In the genomic region with DNA sequence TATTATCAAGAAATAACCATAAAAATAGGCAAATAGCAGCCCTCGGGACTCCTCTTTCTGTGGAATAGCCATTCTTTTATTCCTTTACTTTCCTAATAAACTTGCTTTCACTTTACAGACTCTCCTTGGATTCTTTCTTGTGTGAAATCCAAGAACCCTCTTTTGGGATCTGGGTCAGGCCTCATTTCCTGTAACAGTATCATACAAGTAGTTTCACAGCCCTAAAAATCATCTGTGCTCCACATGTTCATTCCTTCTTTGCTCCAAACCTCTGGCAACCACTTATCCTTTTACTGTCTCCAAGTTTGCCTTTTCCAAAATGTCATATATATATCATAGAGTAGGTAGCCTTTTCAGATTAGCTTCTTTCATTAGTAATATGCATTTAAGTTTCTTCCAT, we compare ENCODE assay signal across 21 cellular contexts. TPM values are rescaled to one million over a fixed set of nuclear protein-coding genes. Genes with fewer than 3 reads are reported as not detected.
DNase-seq lines count a peak whose midpoint lies in the region; ATAC-seq, FAIRE-seq and TF ChIP-seq lines count a peak whose summit lies in the region.
"Had no signal": no experiment of that assay in that cellular context is flagged by ENCODE, and none has a peak within 500 bp of the region (broad histone marks: within the 10 kb centered on the region; RNA-seq: fewer than 3 reads in every experiment).

No MANE protein-coding gene starts in this region.

- H2AFZ ChIP-seq in keratinocyte (ENCODE audit: control insufficient read depth, low read length) = peak overlapping the region; percentile 24
- H2AFZ ChIP-seq: PC-9 had no signal

- H3K27me3 ChIP-seq in right atrium auricular region (no peaks in the 10 kb centered on the region), keratinocyte (ENCODE audit: control insufficient read depth, extremely low read depth, insufficient read depth, low read length) (no peaks in the 10 kb centered on the region), upper lobe of right lung (no peaks in the 10 kb centered on the region)

- ATAC-seq in Right ventricle myocardium inferior (peak; percentile 93), GM18858 (IDR thresholded peaks at IDR 0.05; ENCODE audit: unreplicated experiment) (no peak), upper lobe of right lung (no peak)
- ATAC-seq: activated CD8-positive, alpha-beta T cell treated with anti-CD3 and anti-CD28 coated beads for 36 hours had no signal

- no peaks in the 10 kb centered on the region for H3K36me3 ChIP-seq in right atrium auricular region
- no peaks in the 10 kb centered on the region for H3K36me3 ChIP-seq in keratinocyte (ENCODE audit: control insufficient read depth in 2 of 2, extremely low read depth in 1 of 2, insufficient read depth in 2 of 2, low read length in 2 of 2)
- no peaks in the 10 kb centered on the region for H3K36me3 ChIP-seq in upper lobe of right lung
- H3K36me3 ChIP-seq: thoracic aorta had no signal

- TF ChIP-seq CTCF in right atrium auricular region (IDR thresholded peaks at IDR 0.05) (no peak), keratinocyte (optimal IDR thresholded peaks at IDR 0.05 in 1 of 3, IDR thresholded peaks at IDR 0.05 in 1 of 3, conservative IDR thresholded peaks at IDR 0.05 in 1 of 3; ENCODE audit: extremely low read depth in 1 of 3, insufficient read depth in 2 of 3, low read length in 3 of 3) (no peak), upper lobe of right lung (IDR thresholded peaks at IDR 0.05) (no peak)

- H3K4me3 ChIP-seq in right atrium auricular region (no peak overlapping the region), keratinocyte (ENCODE audit: control insufficient read depth in 2 of 3, extremely low read depth in 1 of 3, insufficient read depth in 2 of 3, low read depth in 1 of 3, low read length in 3 of 3) (no peak overlapping the region), upper lobe of right lung (no peak overlapping the region)
- H3K4me3 ChIP-seq: PC-9, thoracic aorta had no signal

- no peaks in the 10 kb centered on the region for H3K79me2 ChIP-seq in keratinocyte (ENCODE audit: control insufficient read depth, insufficient read depth, low read length)

- H3K9me1 ChIP-seq in keratinocyte (ENCODE audit: control insufficient read depth, extremely low read depth, insufficient read depth, low read length) = no peaks in the 10 kb centered on the region

- no peak overlapping the region for H3K9ac ChIP-seq in keratinocyte (ENCODE audit: control insufficient read depth, extremely low read depth, insufficient read depth, low read length)

- DNase-seq in Right ventricle myocardium inferior (ENCODE audit: missing footprints) (no peak), right atrium auricular region (ENCODE audit: low spot score) (no peak), dedifferentiated amniotic fluid mesenchymal stem cell (ENCODE audit: extremely low spot score) (peak; percentile 63), keratinocyte (ENCODE audit: low read depth, low spot score) (no peak), upper lobe of right lung (no peak)
- no peak for DNase-seq in activated naive CD4-positive, alpha-beta T cell (lab: John Stamatoyannopoulos, UW)
- DNase-seq in effector CD8-positive, alpha-beta T cell (lab: John Stamatoyannopoulos, UW) = no peak
- DNase-seq: 8988T; activated CD8-positive, alpha-beta T cell treated with anti-CD3 and anti-CD28 coated beads for 36 hours; CD8-positive, alpha-beta memory T cell; H9; MV-4-11; NCI-H2029; NCI-H526; nephron progenitor cell; PC-9; stimulated activated CD4-positive, alpha-beta T cell treated with anti-CD3 and anti-CD28 coated beads, Interleukin-2, amount 100 ng/mL, for 48 hours; SW 1271 had no signal

- dilution Hi-C loops in keratinocyte (cut with MboI; ENCODE audit: extremely low pct_ligation_motif_present, low sequenced_read_pairs) = no loop called here

- H3K9me3 ChIP-seq in right atrium auricular region (peaks cover 0 to 9% of the 10 kb centered on the region in 2 donors), keratinocyte (ENCODE audit: control insufficient read depth, low read depth, low read length) (no peaks in the 10 kb centered on the region), upper lobe of right lung (no peaks in the 10 kb centered on the region)
- H3K9me3 ChIP-seq: thoracic aorta had no signal

- H3K4me1 ChIP-seq in right atrium auricular region (no peaks in the 10 kb centered on the region), keratinocyte (ENCODE audit: control insufficient read depth, extremely low read depth, insufficient read depth, low read length) (no peaks in the 10 kb centered on the region), upper lobe of right lung (no peaks in the 10 kb centered on the region)

- intact Hi-C loops in Right ventricle myocardium inferior (cut with DNase I) = no loop called here
- intact Hi-C loops in upper lobe of right lung (cut with DNase I) = no loop called here

- FAIRE-seq in keratinocyte (lab: Jason Lieb, UNC) = no peak
- FAIRE-seq: colon had no signal

- no peaks in the 10 kb centered on the region for H4K20me1 ChIP-seq in keratinocyte (ENCODE audit: control insufficient read depth, extremely low read depth, insufficient read depth, low read length)

- H3K4me2 ChIP-seq in keratinocyte (ENCODE audit: control insufficient read depth, extremely low read depth, insufficient read depth, low read depth, low read length) = no peak overlapping the region
- H3K4me2 ChIP-seq: PC-9 had no signal

- H3K27ac ChIP-seq in right atrium auricular region (peak overlapping the region in 1 of 2 donors; percentile 56), keratinocyte (ENCODE audit: control insufficient read depth, insufficient read depth, low read length) (no peak overlapping the region), upper lobe of right lung (no peak overlapping the region)
- H3K27ac ChIP-seq: PC-9, thoracic aorta had no signal

RNA-seq across cellular contexts. Expression of gene NT5E, which starts 13.5 kb away (rescaled TPM):
- total RNA-seq in Right ventricle myocardium inferior = 5.6 TPM
- 10 to 100 TPM in 1 of 2 donors, 1 to 10 TPM in 1; 7.1 to 10.6 TPM for total RNA-seq in right atrium auricular region
- polyA plus RNA-seq in keratinocyte = 114 to 280 TPM (median 268 TPM) in 3 replicates
- 14.3 TPM for polyA plus RNA-seq in keratinocyte (2011; ENCODE audit: low read depth)
- polyA plus RNA-seq in keratinocyte (2011; cell fraction: cytosol; rRNA removed) = 116 and 207 TPM in 2 replicates
- 173 and 193 TPM in 2 replicates for polyA plus RNA-seq in keratinocyte (2011; cell fraction: nucleus; rRNA removed)
- polyA plus RNA-seq in keratinocyte (2012; ENCODE audit: low replicate concordance) = 33.4 and 214 TPM in 2 replicates
- polyA minus RNA-seq in keratinocyte = 118 to 284 TPM (median 138 TPM) in 3 replicates
- polyA minus RNA-seq in keratinocyte (2011; cell fraction: cytosol; rRNA and poly(A)+ RNA removed) = 325 TPM
- polyA minus RNA-seq in keratinocyte (2011; cell fraction: nucleus; rRNA and poly(A)+ RNA removed) = 170 and 250 TPM in 2 replicates
- total RNA-seq in upper lobe of right lung = 15.3 TPM
